Comparison of ENCODE assay signal across 8 cellular contexts in genomic region chr9:121322037-121322736, GRCh38. TPM values are rescaled to one million over a fixed set of nuclear protein-coding genes. Genes with fewer than 3 reads are reported as not detected.
DNase-seq lines count a peak whose midpoint lies in the region; ATAC-seq and TF ChIP-seq lines count a peak whose summit lies in the region.

No MANE protein-coding gene starts in this region.

- peaks cover 19% of the 10 kb centered on the region for H3K36me3 Mint-ChIP-seq in nephron progenitor cell (ENCODE audit: low read depth)

- DNase-seq in Caki2 (ENCODE audit: low read depth) (peak; percentile 83), MV-4-11 (lab: John Stamatoyannopoulos, UW) (peak; percentile 46), coronary artery (ENCODE audit: low spot score) (no peak), osteoblast (ENCODE audit: insufficient read length, low spot score, missing footprints) (peak; percentile 76), C1 segment of cervical spinal cord (lab: John Stamatoyannopoulos, UW) (no peak), nephron progenitor cell (no peak)
- DNase-seq in stimulated activated CD4-positive, alpha-beta T cell treated with anti-CD3 and anti-CD28 coated beads, Interleukin-4, amount 100 ng/mL, for 1 hour = no peak

- no peak overlapping the region for H3K4me3 ChIP-seq in coronary artery
- H3K4me3 ChIP-seq in osteoblast (ENCODE audit: insufficient read depth, low read length) = no peak overlapping the region

- TF ChIP-seq CTCF in coronary artery (IDR thresholded peaks at IDR 0.05) = no peak
- TF ChIP-seq CTCF in osteoblast (IDR thresholded peaks at IDR 0.05; ENCODE audit: extremely low read depth, low read depth, low read length) = no peak
- no peak for TF ChIP-seq CTCF in nephron progenitor cell (IDR thresholded peaks at IDR 0.05)

- H3K27ac ChIP-seq in coronary artery (peak overlapping the region; percentile 97 to 99), osteoblast (ENCODE audit: low read depth, low read length) (peak overlapping the region; percentile 89)

- H4K20me1 ChIP-seq in osteoblast (ENCODE audit: insufficient read depth, low read length) = no peaks in the 10 kb centered on the region

- peaks cover 41% of the 10 kb centered on the region for H3K4me1 ChIP-seq in osteoblast (ENCODE audit: insufficient read depth, low read length)

- peaks cover 5% of the 10 kb centered on the region for H3K27me3 Mint-ChIP-seq in nephron progenitor cell (ENCODE audit: low read depth, poor library complexity)

- no peak for TF ChIP-seq POLR2A in GM18505 (IDR thresholded peaks at IDR 0.05; ENCODE audit: borderline replicate concordance, extremely low read depth, insufficient read depth, insufficient read length)

- H3K27me3 ChIP-seq in osteoblast (ENCODE audit: insufficient read depth, low read length) = no peaks in the 10 kb centered on the region

- no peak overlapping the region for H3K4me3 Mint-ChIP-seq in nephron progenitor cell

- H3K9me3 ChIP-seq in osteoblast (ENCODE audit: low read depth, low read length) = no peaks in the 10 kb centered on the region

- no peak overlapping the region for H2AFZ ChIP-seq in osteoblast (ENCODE audit: low read length)

- no peaks in the 10 kb centered on the region for H3K9me3 Mint-ChIP-seq in nephron progenitor cell

- H3K36me3 ChIP-seq in osteoblast (ENCODE audit: insufficient read depth, low read length) = peaks cover 84% of the 10 kb centered on the region

- peaks cover 6% of the 10 kb centered on the region for H3K79me2 ChIP-seq in osteoblast (ENCODE audit: insufficient read depth, low read length)

- H3K4me2 ChIP-seq in osteoblast (ENCODE audit: insufficient read depth, low read length) = peak overlapping the region; percentile 11

- no peaks in the 10 kb centered on the region for H3K4me1 Mint-ChIP-seq in nephron progenitor cell

- ATAC-seq in GM18505 (IDR thresholded peaks at IDR 0.05; ENCODE audit: unreplicated experiment) = no peak

- in situ Hi-C loops in Caki2 (cut with HindIII; ENCODE audit: low pct_unique_long_range_greater_than_20kb, low sequenced_read_pairs) = no loop called here

- no peak overlapping the region for H3K27ac Mint-ChIP-seq in nephron progenitor cell

RNA-seq across cellular contexts. Expression of gene STOM, which starts 47.9 kb away (rescaled TPM):
- 49.2 and 72.4 TPM in 2 replicates for total RNA-seq in Caki2 (2014; rRNA removed; shearing (Covaris generic); ENCODE audit: low replicate concordance)
- 114 and 146 TPM in 2 replicates for total RNA-seq in osteoblast

RNA-seq across cellular contexts. Expression of gene GSN, which starts 54.2 kb away (rescaled TPM):
- total RNA-seq in Caki2 (2014; rRNA removed; shearing (Covaris generic); ENCODE audit: low replicate concordance) = 8.7 and 13.8 TPM in 2 replicates
- 372 and 405 TPM in 2 replicates for total RNA-seq in osteoblast

Comparison
In these comparisons a context has a peak if more than half of its experiments do, and no peak if none do; other contexts are left out.
1. DNase-seq: peak in Caki2 (single experiment), MV-4-11 (single experiment) and osteoblast (single experiment); none in coronary artery (single experiment), C1 segment of cervical spinal cord (0 of 14), stimulated activated CD4-positive, alpha-beta T cell treated with anti-CD3 and anti-CD28 coated beads, Interleukin-4, amount 100 ng/mL, for 1 hour (single experiment) and nephron progenitor cell (single experiment).
2. RNA of gene GSN, which starts 54.2 kb away (total RNA-seq): 372 to 405 TPM in osteoblast; 8.7 to 13.8 TPM in Caki2; every median in the first group is over 10 times any median in the second.